8 cellular contexts compared by ENCODE assay signal in the genomic region with DNA sequence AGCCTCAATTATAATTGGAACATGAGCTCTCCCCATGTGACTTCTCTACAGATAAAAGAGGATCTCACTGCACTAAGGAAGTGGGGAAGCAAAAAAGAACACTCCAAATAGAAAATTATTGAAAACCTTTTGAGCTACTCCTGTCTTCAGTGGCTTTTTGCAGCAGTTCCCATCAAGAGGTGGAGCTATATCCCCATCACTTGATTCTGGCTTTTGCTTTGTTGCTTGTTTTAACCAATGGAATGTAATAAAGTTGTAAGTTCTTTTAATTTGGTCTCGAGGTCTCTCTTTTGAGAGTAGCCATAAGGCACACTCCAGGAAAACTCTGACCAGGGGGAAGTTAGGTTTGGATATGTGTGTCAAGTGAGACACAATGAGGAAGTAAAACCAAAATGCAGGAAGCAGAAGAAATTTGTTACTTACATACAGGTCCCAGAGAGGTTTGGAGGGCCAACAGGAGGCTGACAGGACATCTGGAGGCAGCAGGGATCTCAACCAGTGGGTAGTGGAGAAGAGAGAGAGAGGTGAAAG.
DNase-seq lines count a peak whose midpoint lies in the region; ATAC-seq, FAIRE-seq and TF ChIP-seq lines count a peak whose summit lies in the region.

No MANE protein-coding gene starts in this region.

- no peak overlapping the region for H3K4me3 ChIP-seq in BJ (ENCODE audit: low read depth, low read length)
- H3K4me3 ChIP-seq in ascending aorta: no peak overlapping the region
- H3K4me3 ChIP-seq in keratinocyte (ENCODE audit: control insufficient read depth in 2 of 3, extremely low read depth in 1 of 3, insufficient read depth in 2 of 3, low read depth in 1 of 3, low read length in 3 of 3): no peak overlapping the region
- no peak overlapping the region for H3K4me3 ChIP-seq in mucosa of descending colon
- no peak overlapping the region for H3K4me3 ChIP-seq in GM23248

- FAIRE-seq in keratinocyte (lab: Jason Lieb, UNC): peak; percentile 53

- H3K79me2 ChIP-seq in keratinocyte (ENCODE audit: control insufficient read depth, insufficient read depth, low read length) (no peaks in the 10 kb centered on the region), GM23248 (ENCODE audit: insufficient read depth) (no peaks in the 10 kb centered on the region)

- POLR2A ChIA-PET in BJ (lab: Charles Lee): interaction anchor here (0.5 kb wide), 1 partner anchor 93 kb away, joined by 4 read pairs; no protein-coding TSS in a partner anchor

- H3K27me3 Mint-ChIP-seq in activated T-cell treated with anti-CD3 and anti-CD28 coated beads, Interleukin-2, amount 50 U/mL, for 72 hours (ENCODE audit: low read depth): peaks cover 17% of the 10 kb centered on the region
- no peaks in the 10 kb centered on the region for H3K27me3 Mint-ChIP-seq in T-helper 17 cell

- H3K4me2 ChIP-seq in keratinocyte (ENCODE audit: control insufficient read depth, extremely low read depth, insufficient read depth, low read depth, low read length) (no peak overlapping the region), GM23248 (ENCODE audit: unreplicated experiment) (no peak overlapping the region)

- no peaks in the 10 kb centered on the region for H3K9me1 ChIP-seq in keratinocyte (ENCODE audit: control insufficient read depth, extremely low read depth, insufficient read depth, low read length)

- CTCF ChIA-PET in BJ (lab: Yijun Ruan, JAX): interaction anchor here (0.9 to 3.0 kb wide), 9 partner anchors 30 to 877 kb away, joined by 3 to 19 read pairs (median 6); no protein-coding TSS in a partner anchor

- H3K9ac ChIP-seq in keratinocyte (ENCODE audit: control insufficient read depth, extremely low read depth, insufficient read depth, low read length) (no peak overlapping the region), GM23248 (no peak overlapping the region)

- H3K9me3 ChIP-seq in ascending aorta (no peaks in the 10 kb centered on the region), keratinocyte (ENCODE audit: control insufficient read depth, low read depth, low read length) (no peaks in the 10 kb centered on the region), mucosa of descending colon (no peaks in the 10 kb centered on the region), T-helper 17 cell (ENCODE audit: control insufficient read depth, low read length, poor library complexity, severe bottlenecking) (no peaks in the 10 kb centered on the region), GM23248 (ENCODE audit: low read depth) (no peaks in the 10 kb centered on the region)

- H4K20me1 ChIP-seq in keratinocyte (ENCODE audit: control insufficient read depth, extremely low read depth, insufficient read depth, low read length) (no peaks in the 10 kb centered on the region), GM23248 (ENCODE audit: insufficient read depth) (no peaks in the 10 kb centered on the region)

- no peaks in the 10 kb centered on the region for H3K4me1 Mint-ChIP-seq in activated T-cell treated with anti-CD3 and anti-CD28 coated beads, Interleukin-2, amount 50 U/mL, for 72 hours (ENCODE audit: low read depth)
- H3K4me1 Mint-ChIP-seq in T-helper 17 cell: no peaks in the 10 kb centered on the region

- no peaks in the 10 kb centered on the region for H3K27me3 ChIP-seq in BJ (ENCODE audit: control insufficient read depth, insufficient read depth, low read length)
- H3K27me3 ChIP-seq in ascending aorta: no peaks in the 10 kb centered on the region
- no peaks in the 10 kb centered on the region for H3K27me3 ChIP-seq in keratinocyte (ENCODE audit: control insufficient read depth, extremely low read depth, insufficient read depth, low read length)
- no peaks in the 10 kb centered on the region for H3K27me3 ChIP-seq in GM23248 (replicated peaks; ENCODE audit: insufficient read depth)

- ATAC-seq in HG03103 (IDR thresholded peaks at IDR 0.05; ENCODE audit: low read depth, unreplicated experiment) (peak; percentile 30), mucosa of descending colon (no peak), T-helper 17 cell (no peak)
- ATAC-seq in activated T-cell treated with anti-CD3 and anti-CD28 coated beads, Interleukin-2, amount 50 U/mL, for 72 hours (replicated peaks in 1 of 2): no peak

- H3F3A ChIP-seq in GM23248 (ENCODE audit: insufficient read depth): no peaks in the 10 kb centered on the region

- 3 to 4% methylated on average over 1 of the region's 1 CpG for WGBS in GM23248 (ENCODE audit: low coverage in 1 of 2, low lambda C conversion rate in 2 of 2, missing lambda C conversion rate in 2 of 2), 2 experiments

- H3K4me3 Mint-ChIP-seq in activated T-cell treated with anti-CD3 and anti-CD28 coated beads, Interleukin-2, amount 50 U/mL, for 72 hours: no peak overlapping the region
- H3K4me3 Mint-ChIP-seq in T-helper 17 cell: no peak overlapping the region

- intact Hi-C loops in ascending aorta (cut with DNase I) (no loop called here), mucosa of descending colon (cut with DNase I, micrococcal nuclease) (no loop called here)

- no peaks in the 10 kb centered on the region for H3K36me3 Mint-ChIP-seq in activated T-cell treated with anti-CD3 and anti-CD28 coated beads, Interleukin-2, amount 50 U/mL, for 72 hours (ENCODE audit: insufficient read depth in 2 of 2)
- H3K36me3 Mint-ChIP-seq in T-helper 17 cell (ENCODE audit: low read depth): no peaks in the 10 kb centered on the region

- no peaks in the 10 kb centered on the region for H3K9me3 Mint-ChIP-seq in activated T-cell treated with anti-CD3 and anti-CD28 coated beads, Interleukin-2, amount 50 U/mL, for 72 hours

- dilution Hi-C loops in keratinocyte (cut with MboI; ENCODE audit: extremely low pct_ligation_motif_present, low sequenced_read_pairs): no loop called here

- H3K4me1 ChIP-seq in ascending aorta: peaks cover 0 to 13% of the 10 kb centered on the region in 2 donors
- H3K4me1 ChIP-seq in keratinocyte (ENCODE audit: control insufficient read depth, extremely low read depth, insufficient read depth, low read length): peaks cover 9% of the 10 kb centered on the region
- no peaks in the 10 kb centered on the region for H3K4me1 ChIP-seq in mucosa of descending colon (ENCODE audit: low read depth)
- no peaks in the 10 kb centered on the region for H3K4me1 ChIP-seq in GM23248 (ENCODE audit: insufficient read depth)

- DNase-seq in BJ (ENCODE audit: low read depth) (no peak), ascending aorta (ENCODE audit: low spot score in 2 of 2) (no peak), keratinocyte (ENCODE audit: low read depth, low spot score) (no peak), mucosa of descending colon (no peak), T-helper 17 cell (no peak), GM23248 (no peak)
- DNase-seq in activated T-cell treated with anti-CD3 and anti-CD28 coated beads, Interleukin-2, amount 50 U/mL, for 72 hours: no peak

- peak overlapping the region; percentile 27 for H2AFZ ChIP-seq in keratinocyte (ENCODE audit: control insufficient read depth, low read length)
- H2AFZ ChIP-seq in GM23248: no peak overlapping the region

- no peaks in the 10 kb centered on the region for H3K36me3 ChIP-seq in BJ (ENCODE audit: control insufficient read depth, insufficient read depth, low read length)
- no peaks in the 10 kb centered on the region for H3K36me3 ChIP-seq in ascending aorta
- no peaks in the 10 kb centered on the region for H3K36me3 ChIP-seq in keratinocyte (ENCODE audit: control insufficient read depth in 2 of 2, extremely low read depth in 1 of 2, insufficient read depth in 2 of 2, low read length in 2 of 2)
- no peaks in the 10 kb centered on the region for H3K36me3 ChIP-seq in mucosa of descending colon (ENCODE audit: low read depth)
- no peaks in the 10 kb centered on the region for H3K36me3 ChIP-seq in GM23248 (ENCODE audit: low read depth)

- H3K27ac ChIP-seq in ascending aorta: peak overlapping the region; percentile 36
- H3K27ac ChIP-seq in keratinocyte (ENCODE audit: control insufficient read depth, insufficient read depth, low read length): no peak overlapping the region
- H3K27ac ChIP-seq in GM23248: no peak overlapping the region

- no peaks in the 10 kb centered on the region for H3K9me2 ChIP-seq in GM23248 (ENCODE audit: insufficient read depth)

- in situ Hi-C loops in GM23248 (cut with MboI): no loop called here

- H3K27ac Mint-ChIP-seq in activated T-cell treated with anti-CD3 and anti-CD28 coated beads, Interleukin-2, amount 50 U/mL, for 72 hours: no peak overlapping the region
- H3K27ac Mint-ChIP-seq in T-helper 17 cell: no peak overlapping the region

- TF ChIP-seq CTCF in BJ (IDR thresholded peaks at IDR 0.05; ENCODE audit: insufficient read depth, low read depth, low read length) (peak; percentile 53), ascending aorta (IDR thresholded peaks at IDR 0.05) (peak; percentile 6 to 47 (median 18)), keratinocyte (optimal IDR thresholded peaks at IDR 0.05 in 1 of 3, IDR thresholded peaks at IDR 0.05 in 1 of 3, conservative IDR thresholded peaks at IDR 0.05 in 1 of 3; ENCODE audit: extremely low read depth in 1 of 3, insufficient read depth in 2 of 3, low read length in 3 of 3) (peak; percentile 19 to 45 (median 36)), mucosa of descending colon (IDR thresholded peaks at IDR 0.05) (no peak)

Comparison
In these comparisons a context has a peak if more than half of its experiments do, and no peak if none do; other contexts are left out.
1. H3K27ac ChIP-seq: peak in ascending aorta (2 of 2); none in keratinocyte (single experiment) and GM23248 (single experiment).